In the genomic region with DNA sequence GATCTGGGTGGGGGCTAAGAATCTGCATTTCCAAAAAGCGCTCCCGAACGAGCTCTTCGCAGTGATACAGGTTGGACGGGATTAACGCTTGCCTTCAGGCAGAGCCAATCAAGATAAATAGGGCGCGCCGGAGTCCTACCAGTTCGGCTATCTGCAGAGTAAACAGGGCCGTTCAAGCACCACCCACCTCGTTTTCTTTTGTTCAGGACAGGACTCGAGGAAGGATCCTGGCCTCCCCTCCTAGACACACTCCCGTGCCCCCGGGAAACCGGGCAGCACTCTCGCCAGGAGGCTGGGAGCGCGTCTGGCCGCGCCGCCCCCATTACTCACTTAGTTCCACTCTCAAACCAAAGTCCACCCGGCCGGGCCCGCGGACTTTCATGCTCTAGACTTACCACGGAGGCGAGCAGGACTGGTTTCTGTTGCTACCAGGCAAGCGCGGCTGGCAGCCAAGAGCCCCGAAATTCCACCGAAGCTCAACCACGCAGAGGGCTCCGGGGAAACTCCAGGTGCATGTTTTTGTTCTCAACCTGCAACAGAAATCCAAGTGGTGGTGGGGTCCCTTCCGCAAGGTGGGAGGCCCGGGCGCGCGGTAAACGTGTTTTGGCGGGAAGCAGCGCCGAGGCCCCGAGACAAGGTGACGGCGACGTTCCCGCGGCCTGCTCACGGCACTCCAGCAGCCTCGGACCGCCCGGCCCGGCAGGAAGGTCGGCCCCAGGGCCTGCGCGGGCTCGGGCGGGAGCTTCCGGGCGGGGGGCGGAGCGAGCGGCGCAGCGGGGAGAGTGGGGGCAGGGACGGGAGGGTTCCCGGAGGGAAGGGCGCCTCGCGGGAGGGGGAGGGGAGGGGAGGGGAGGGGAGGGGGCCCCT, we compare ENCODE assay signal across 1 cellular context.
TF ChIP-seq lines count a peak whose summit lies in the region.

No MANE protein-coding gene starts in this region.

TF ChIP-seq in HepG2, 621 proteins besides CTCF, POLR2A, EP300 and RAD21 (continued from another document and continues in another):
- TF ChIP-seq, protein P1, sequence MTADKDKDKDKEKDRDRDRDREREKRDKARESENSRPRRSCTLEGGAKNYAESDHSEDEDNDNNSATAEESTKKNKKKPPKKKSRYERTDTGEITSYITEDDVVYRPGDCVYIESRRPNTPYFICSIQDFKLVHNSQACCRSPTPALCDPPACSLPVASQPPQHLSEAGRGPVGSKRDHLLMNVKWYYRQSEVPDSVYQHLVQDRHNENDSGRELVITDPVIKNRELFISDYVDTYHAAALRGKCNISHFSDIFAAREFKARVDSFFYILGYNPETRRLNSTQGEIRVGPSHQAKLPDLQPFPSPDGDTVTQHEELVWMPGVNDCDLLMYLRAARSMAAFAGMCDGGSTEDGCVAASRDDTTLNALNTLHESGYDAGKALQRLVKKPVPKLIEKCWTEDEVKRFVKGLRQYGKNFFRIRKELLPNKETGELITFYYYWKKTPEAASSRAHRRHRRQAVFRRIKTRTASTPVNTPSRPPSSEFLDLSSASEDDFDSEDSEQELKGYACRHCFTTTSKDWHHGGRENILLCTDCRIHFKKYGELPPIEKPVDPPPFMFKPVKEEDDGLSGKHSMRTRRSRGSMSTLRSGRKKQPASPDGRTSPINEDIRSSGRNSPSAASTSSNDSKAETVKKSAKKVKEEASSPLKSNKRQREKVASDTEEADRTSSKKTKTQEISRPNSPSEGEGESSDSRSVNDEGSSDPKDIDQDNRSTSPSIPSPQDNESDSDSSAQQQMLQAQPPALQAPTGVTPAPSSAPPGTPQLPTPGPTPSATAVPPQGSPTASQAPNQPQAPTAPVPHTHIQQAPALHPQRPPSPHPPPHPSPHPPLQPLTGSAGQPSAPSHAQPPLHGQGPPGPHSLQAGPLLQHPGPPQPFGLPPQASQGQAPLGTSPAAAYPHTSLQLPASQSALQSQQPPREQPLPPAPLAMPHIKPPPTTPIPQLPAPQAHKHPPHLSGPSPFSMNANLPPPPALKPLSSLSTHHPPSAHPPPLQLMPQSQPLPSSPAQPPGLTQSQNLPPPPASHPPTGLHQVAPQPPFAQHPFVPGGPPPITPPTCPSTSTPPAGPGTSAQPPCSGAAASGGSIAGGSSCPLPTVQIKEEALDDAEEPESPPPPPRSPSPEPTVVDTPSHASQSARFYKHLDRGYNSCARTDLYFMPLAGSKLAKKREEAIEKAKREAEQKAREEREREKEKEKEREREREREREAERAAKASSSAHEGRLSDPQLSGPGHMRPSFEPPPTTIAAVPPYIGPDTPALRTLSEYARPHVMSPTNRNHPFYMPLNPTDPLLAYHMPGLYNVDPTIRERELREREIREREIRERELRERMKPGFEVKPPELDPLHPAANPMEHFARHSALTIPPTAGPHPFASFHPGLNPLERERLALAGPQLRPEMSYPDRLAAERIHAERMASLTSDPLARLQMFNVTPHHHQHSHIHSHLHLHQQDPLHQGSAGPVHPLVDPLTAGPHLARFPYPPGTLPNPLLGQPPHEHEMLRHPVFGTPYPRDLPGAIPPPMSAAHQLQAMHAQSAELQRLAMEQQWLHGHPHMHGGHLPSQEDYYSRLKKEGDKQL (CRISPR knock-in tag; IDR thresholded peaks at IDR 0.05; ENCODE audit: low read depth), result no peak
- TF ChIP-seq, protein P2, sequence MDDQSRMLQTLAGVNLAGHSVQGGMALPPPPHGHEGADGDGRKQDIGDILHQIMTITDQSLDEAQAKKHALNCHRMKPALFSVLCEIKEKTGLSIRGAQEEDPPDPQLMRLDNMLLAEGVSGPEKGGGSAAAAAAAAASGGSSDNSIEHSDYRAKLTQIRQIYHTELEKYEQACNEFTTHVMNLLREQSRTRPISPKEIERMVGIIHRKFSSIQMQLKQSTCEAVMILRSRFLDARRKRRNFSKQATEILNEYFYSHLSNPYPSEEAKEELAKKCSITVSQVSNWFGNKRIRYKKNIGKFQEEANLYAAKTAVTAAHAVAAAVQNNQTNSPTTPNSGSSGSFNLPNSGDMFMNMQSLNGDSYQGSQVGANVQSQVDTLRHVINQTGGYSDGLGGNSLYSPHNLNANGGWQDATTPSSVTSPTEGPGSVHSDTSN (CRISPR knock-in tag; IDR thresholded peaks at IDR 0.05; ENCODE audit: borderline replicate concordance), result no peak
- no peak; the same call in 1 of the 2 replicates for TF ChIP-seq ZNF607 (CRISPR knock-in tag; IDR thresholded peaks at IDR 0.05; ENCODE audit: borderline replicate concordance)
- TF ChIP-seq NFYC (CRISPR knock-in tag; IDR thresholded peaks at IDR 0.05), result no peak
- TF ChIP-seq, protein P3, sequence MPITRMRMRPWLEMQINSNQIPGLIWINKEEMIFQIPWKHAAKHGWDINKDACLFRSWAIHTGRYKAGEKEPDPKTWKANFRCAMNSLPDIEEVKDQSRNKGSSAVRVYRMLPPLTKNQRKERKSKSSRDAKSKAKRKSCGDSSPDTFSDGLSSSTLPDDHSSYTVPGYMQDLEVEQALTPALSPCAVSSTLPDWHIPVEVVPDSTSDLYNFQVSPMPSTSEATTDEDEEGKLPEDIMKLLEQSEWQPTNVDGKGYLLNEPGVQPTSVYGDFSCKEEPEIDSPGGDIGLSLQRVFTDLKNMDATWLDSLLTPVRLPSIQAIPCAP (CRISPR knock-in tag; IDR thresholded peaks at IDR 0.05; ENCODE audit: low read depth), result 0 out of 2 replicates have a peak, but pooled peaks have one; percentile 3
- TF ChIP-seq JUNB (CRISPR knock-in tag; IDR thresholded peaks at IDR 0.05; ENCODE audit: borderline replicate concordance), result no peak
- TF ChIP-seq, protein P4, sequence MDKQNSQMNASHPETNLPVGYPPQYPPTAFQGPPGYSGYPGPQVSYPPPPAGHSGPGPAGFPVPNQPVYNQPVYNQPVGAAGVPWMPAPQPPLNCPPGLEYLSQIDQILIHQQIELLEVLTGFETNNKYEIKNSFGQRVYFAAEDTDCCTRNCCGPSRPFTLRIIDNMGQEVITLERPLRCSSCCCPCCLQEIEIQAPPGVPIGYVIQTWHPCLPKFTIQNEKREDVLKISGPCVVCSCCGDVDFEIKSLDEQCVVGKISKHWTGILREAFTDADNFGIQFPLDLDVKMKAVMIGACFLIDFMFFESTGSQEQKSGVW (CRISPR knock-in tag; IDR thresholded peaks at IDR 0.05; ENCODE audit: borderline replicate concordance), result no peak
- peak; percentile 17 for TF ChIP-seq SRSF1 (optimal IDR thresholded peaks at IDR 0.05; ENCODE audit: low read depth, low read length)
- TF ChIP-seq YY1 (IDR thresholded peaks at IDR 0.05; ENCODE audit: insufficient read depth, insufficient replicate concordance, low read depth, low read length), result no peak
- peak; percentile 80; the same call in 1 of the 2 replicates for TF ChIP-seq SNAI1 (CRISPR knock-in tag; IDR thresholded peaks at IDR 0.05; ENCODE audit: borderline replicate concordance)
- peak; percentile 39; the same call in 1 of the 2 replicates for TF ChIP-seq RFXAP (CRISPR knock-in tag; IDR thresholded peaks at IDR 0.05; ENCODE audit: borderline replicate concordance)
- TF ChIP-seq, protein P5, sequence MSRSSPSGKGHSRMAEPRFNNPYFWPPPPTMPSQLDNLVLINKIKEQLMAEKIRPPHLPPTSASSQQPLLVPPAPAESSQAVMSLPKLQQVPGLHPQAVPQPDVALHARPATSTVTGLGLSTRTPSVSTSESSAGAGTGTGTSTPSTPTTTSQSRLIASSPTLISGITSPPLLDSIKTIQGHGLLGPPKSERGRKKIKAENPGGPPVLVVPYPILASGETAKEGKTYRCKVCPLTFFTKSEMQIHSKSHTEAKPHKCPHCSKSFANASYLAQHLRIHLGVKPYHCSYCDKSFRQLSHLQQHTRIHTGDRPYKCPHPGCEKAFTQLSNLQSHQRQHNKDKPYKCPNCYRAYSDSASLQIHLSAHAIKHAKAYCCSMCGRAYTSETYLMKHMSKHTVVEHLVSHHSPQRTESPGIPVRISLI (CRISPR knock-in tag; IDR thresholded peaks at IDR 0.05; ENCODE audit: borderline replicate concordance), result no peak
- TF ChIP-seq RNF2 (conservative IDR thresholded peaks at IDR 0.05; ENCODE audit: low read depth), result peak; percentile 82
- no peak for TF ChIP-seq MAFK (conservative IDR thresholded peaks at IDR 0.05 in 1 of 2, IDR thresholded peaks at IDR 0.05 in 1 of 2; ENCODE audit: low read length in 2 of 2)
- TF ChIP-seq HNRNPL (IDR thresholded peaks at IDR 0.05; ENCODE audit: low read depth, low read length), result 0 out of 2 replicates have a peak, but pooled peaks have one; percentile 34
- TF ChIP-seq ZNF24 (IDR thresholded peaks at IDR 0.05), result no peak
- TF ChIP-seq CC2D1A (CRISPR knock-in tag; IDR thresholded peaks at IDR 0.05), result no peak
- TF ChIP-seq ZNF83 (CRISPR knock-in tag; IDR thresholded peaks at IDR 0.05; ENCODE audit: borderline replicate concordance), result no peak; the same call in 1 of the 2 replicates
- TF ChIP-seq ZNF251 (CRISPR knock-in tag; IDR thresholded peaks at IDR 0.05), result no peak
- no peak for TF ChIP-seq RFXANK (CRISPR knock-in tag; IDR thresholded peaks at IDR 0.05)
- TF ChIP-seq, protein P6, sequence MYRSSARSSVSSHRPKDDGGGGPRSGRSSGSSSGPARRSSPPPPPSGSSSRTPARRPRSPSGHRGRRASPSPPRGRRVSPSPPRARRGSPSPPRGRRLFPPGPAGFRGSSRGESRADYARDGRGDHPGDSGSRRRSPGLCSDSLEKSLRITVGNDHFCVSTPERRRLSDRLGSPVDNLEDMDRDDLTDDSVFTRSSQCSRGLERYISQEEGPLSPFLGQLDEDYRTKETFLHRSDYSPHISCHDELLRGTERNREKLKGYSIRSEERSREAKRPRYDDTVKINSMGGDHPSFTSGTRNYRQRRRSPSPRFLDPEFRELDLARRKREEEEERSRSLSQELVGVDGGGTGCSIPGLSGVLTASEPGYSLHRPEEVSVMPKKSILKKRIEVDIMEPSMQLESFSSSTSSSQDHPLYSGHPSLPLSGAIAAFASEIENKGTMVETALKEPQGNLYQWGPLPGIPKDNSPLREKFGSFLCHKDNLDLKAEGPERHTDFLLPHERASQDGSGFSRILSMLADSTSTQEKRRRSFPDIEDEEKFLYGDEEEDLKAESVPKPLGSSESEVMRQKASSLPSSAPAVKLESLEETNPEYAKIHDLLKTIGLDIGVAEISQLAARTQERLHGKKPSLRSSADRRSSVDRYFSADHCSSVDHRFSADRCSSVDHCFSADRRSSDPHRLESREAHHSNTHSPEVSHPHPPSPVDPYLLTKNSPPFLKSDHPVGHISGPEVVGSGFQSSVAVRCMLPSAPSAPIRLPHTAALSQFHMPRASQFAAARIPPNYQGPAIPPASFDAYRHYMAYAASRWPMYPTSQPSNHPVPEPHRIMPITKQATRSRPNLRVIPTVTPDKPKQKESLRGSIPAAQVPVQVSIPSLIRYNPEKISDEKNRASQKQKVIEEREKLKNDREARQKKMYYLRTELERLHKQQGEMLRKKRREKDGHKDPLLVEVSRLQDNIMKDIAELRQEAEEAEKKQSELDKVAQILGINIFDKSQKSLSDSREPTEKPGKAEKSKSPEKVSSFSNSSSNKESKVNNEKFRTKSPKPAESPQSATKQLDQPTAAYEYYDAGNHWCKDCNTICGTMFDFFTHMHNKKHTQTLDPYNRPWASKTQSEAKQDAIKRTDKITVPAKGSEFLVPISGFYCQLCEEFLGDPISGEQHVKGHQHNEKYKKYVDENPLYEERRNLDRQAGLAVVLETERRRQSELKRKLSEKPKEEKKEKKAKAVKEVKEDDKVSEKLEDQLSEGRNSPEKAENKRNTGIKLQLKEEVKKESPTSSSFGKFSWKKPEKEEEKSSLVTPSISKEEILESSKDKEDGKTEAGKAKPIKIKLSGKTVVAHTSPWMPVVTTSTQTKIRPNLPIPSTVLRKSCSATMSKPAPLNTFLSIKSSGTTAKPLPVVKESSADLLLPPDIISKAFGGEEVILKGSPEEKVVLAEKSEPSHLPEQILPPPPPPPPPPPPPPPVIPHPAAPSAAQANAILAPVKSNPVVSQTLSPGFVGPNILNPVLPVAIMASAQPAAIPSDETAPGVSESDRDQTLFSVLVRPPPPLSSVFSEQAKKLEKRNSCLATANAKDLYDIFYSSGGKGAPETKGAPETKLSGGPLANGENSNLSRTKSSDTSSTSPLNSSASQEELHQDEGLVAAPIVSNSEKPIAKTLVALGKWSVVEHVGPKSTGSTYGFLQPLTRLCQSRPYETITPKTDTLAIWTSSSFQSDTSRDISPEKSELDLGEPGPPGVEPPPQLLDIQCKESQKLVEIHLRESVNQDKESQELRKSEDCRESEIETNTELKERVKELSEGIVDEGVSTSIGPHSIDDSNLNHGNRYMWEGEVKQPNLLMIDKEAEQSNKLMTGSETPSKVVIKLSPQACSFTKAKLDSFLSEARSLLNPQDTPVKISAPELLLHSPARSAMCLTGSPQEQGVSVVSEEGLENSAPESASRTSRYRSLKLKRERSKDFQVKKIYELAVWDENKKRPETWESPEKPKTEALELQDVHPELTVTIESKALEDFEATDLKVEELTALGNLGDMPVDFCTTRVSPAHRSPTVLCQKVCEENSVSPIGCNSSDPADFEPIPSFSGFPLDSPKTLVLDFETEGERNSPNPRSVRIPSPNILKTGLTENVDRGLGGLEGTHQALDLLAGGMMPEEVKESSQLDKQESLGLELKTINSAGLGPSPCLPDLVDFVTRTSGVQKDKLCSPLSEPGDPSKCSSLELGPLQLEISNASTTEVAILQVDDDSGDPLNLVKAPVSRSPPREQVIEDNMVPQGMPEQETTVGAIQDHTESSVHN (CRISPR knock-in tag; IDR thresholded peaks at IDR 0.05), result no peak
- TF ChIP-seq ZBTB7A (CRISPR knock-in tag; IDR thresholded peaks at IDR 0.05), result no peak
- TF ChIP-seq, protein P7, sequence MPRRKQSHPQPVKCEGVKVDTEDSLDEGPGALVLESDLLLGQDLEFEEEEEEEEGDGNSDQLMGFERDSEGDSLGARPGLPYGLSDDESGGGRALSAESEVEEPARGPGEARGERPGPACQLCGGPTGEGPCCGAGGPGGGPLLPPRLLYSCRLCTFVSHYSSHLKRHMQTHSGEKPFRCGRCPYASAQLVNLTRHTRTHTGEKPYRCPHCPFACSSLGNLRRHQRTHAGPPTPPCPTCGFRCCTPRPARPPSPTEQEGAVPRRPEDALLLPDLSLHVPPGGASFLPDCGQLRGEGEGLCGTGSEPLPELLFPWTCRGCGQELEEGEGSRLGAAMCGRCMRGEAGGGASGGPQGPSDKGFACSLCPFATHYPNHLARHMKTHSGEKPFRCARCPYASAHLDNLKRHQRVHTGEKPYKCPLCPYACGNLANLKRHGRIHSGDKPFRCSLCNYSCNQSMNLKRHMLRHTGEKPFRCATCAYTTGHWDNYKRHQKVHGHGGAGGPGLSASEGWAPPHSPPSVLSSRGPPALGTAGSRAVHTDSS (CRISPR knock-in tag; conservative IDR thresholded peaks at IDR 0.05), result no peak
- TF ChIP-seq IKZF4 (CRISPR knock-in tag; IDR thresholded peaks at IDR 0.05; ENCODE audit: borderline replicate concordance, low read depth, not compliant biosample characterization), result peak; percentile 16
- 0 out of 2 replicates have a peak, but pooled peaks have one; percentile 19 for TF ChIP-seq GFI1 (CRISPR knock-in tag; IDR thresholded peaks at IDR 0.05; ENCODE audit: borderline replicate concordance)
- no peak for TF ChIP-seq KLF11 (CRISPR knock-in tag; IDR thresholded peaks at IDR 0.05)
- TF ChIP-seq PRPF4 (IDR thresholded peaks at IDR 0.05; ENCODE audit: low read depth, low read length, poor library complexity, severe bottlenecking), result no peak
- TF ChIP-seq ZNF780A (CRISPR knock-in tag; IDR thresholded peaks at IDR 0.05), result no peak
- TF ChIP-seq, protein P8, sequence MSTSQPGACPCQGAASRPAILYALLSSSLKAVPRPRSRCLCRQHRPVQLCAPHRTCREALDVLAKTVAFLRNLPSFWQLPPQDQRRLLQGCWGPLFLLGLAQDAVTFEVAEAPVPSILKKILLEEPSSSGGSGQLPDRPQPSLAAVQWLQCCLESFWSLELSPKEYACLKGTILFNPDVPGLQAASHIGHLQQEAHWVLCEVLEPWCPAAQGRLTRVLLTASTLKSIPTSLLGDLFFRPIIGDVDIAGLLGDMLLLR (CRISPR knock-in tag; IDR thresholded peaks at IDR 0.05), result 0 out of 2 replicates have a peak, but pooled peaks have one; percentile 54
- no peak for TF ChIP-seq CBX5 (CRISPR knock-in tag; IDR thresholded peaks at IDR 0.05; ENCODE audit: borderline replicate concordance)
- no peak for TF ChIP-seq ZNF619 (CRISPR knock-in tag; IDR thresholded peaks at IDR 0.05)
